13 cellular contexts compared by ENCODE assay signal in the genomic region with DNA sequence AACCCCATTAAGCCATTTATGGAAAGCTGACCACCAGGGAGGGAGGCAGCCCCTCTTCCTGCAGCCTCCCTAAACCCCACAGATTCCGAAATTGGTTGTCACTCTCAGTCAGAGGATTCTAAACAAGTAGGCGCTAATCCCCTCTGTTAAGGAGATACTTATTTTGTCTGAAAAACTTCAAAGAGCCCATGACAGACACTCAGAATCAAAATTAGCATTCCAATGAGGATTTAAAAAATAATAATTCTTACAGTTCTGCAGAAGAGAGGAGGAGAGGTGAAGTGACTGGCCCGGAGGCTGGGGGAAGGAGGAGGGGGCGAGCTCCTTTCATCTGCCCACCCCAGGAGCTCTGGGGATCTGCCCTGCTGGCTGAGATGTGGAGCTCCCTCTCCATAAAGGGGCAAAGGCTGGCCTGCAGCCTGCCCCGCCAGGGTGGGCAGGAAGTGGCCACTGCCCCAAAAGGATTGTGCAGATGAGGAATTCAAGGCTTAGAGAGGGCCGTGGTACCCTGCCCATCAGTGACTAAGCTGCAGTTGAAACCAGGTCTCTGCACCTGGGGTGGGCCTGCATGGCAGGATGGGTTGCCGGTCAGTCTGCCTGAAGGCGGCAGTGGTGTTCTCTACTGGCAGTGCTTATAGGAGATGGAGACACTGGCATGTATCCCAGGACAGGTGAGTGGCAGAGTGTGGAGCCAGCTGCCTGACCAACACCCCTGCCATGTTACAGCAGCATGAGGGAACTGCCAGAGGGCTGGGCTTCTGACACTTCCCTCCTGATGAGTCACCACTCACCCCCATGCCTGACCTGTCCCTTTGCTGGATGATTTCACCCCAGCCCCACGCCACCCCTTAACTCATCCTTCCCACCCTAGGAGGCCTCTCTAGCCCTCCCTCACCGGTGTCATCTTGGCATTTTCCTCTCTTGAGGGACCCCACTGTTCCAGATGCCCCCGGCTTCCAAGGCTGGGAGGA.
DNase-seq lines count a peak whose midpoint lies in the region; ATAC-seq and TF ChIP-seq lines count a peak whose summit lies in the region.
"Had no signal": no experiment of that assay in that cellular context is flagged by ENCODE, and none has a peak within 500 bp of the region (broad histone marks: within the 10 kb centered on the region; RNA-seq: fewer than 3 reads in every experiment).

No MANE protein-coding gene starts in this region.

- ATAC-seq in activated CD8-positive, alpha-beta T cell treated with anti-CD3 and anti-CD28 coated beads, Interleukin-2, amount 10 ng/mL, durations not matched to agents 7 days and 5 days = no peak
- ATAC-seq in left lobe of liver = no peak
- no peak for ATAC-seq in natural killer cell

- no peak overlapping the region for H4K8ac ChIP-seq in mesenchymal stem cell (ENCODE audit: low read length)

- no peak overlapping the region for H3K4ac ChIP-seq in mesenchymal stem cell (ENCODE audit: low read depth in 1 of 2, low read length in 2 of 2)

- no peaks in the 10 kb centered on the region for H3K9me3 ChIP-seq in mesenchymal stem cell (ENCODE audit: control insufficient read depth, low read length)
- H3K9me3 ChIP-seq: adrenal gland, vagina had no signal

- no peak for TF ChIP-seq POLR2A in NB4 (IDR thresholded peaks at IDR 0.05; ENCODE audit: extremely low read depth, insufficient read length)

- H3K4me3 ChIP-seq in NB4 (ENCODE audit: low read depth, low read length) = no peak overlapping the region
- H3K4me3 ChIP-seq in mesenchymal stem cell (ENCODE audit: insufficient read depth in 1 of 2, low read depth in 1 of 2, low read length in 2 of 2) = no peak overlapping the region
- H3K4me3 ChIP-seq: adrenal gland, vagina had no signal

- H2BK15ac ChIP-seq in mesenchymal stem cell (ENCODE audit: low read depth, poor library complexity, severe bottlenecking) = no peak overlapping the region

- no peaks in the 10 kb centered on the region for H3K4me1 Mint-ChIP-seq in activated CD8-positive, alpha-beta T cell treated with anti-CD3 and anti-CD28 coated beads, Interleukin-2, amount 10 ng/mL, durations not matched to agents 7 days and 5 days (ENCODE audit: low read depth)
- peaks cover 0 to 8% of the 10 kb centered on the region in 2 donors for H3K4me1 Mint-ChIP-seq in natural killer cell

- H2AFZ ChIP-seq in mesenchymal stem cell (ENCODE audit: low read depth, low read length) = no peak overlapping the region

- no peak overlapping the region for H4K91ac ChIP-seq in mesenchymal stem cell (ENCODE audit: low read length)

- H3K27me3 ChIP-seq in mesenchymal stem cell (ENCODE audit: control insufficient read depth in 1 of 2, insufficient read depth in 1 of 2, low read length in 2 of 2) = peaks cover 0 to 22% of the 10 kb centered on the region in 2 experiments
- H3K27me3 ChIP-seq: adrenal gland, vagina had no signal

- H3K4me2 ChIP-seq in mesenchymal stem cell (ENCODE audit: low read length, poor library complexity, severe bottlenecking) = no peak overlapping the region

- no peak overlapping the region for H3K4me3 Mint-ChIP-seq in activated CD8-positive, alpha-beta T cell treated with anti-CD3 and anti-CD28 coated beads, Interleukin-2, amount 10 ng/mL, durations not matched to agents 7 days and 5 days
- no peak overlapping the region for H3K4me3 Mint-ChIP-seq in natural killer cell
- H3K4me3 Mint-ChIP-seq: T-helper 1 cell treated with Interleukin-12 subunit alpha and Interleukin-12 subunit beta and Interleukin-4 antibody, amounts not matched to agents 30 μg/mL and 1 μg/mL, for 36 hours had no signal

- H3K36me3 Mint-ChIP-seq in activated CD8-positive, alpha-beta T cell treated with anti-CD3 and anti-CD28 coated beads, Interleukin-2, amount 10 ng/mL, durations not matched to agents 7 days and 5 days (ENCODE audit: low read depth) = no peaks in the 10 kb centered on the region
- H3K36me3 Mint-ChIP-seq in natural killer cell = no peaks in the 10 kb centered on the region

- H3K23ac ChIP-seq in mesenchymal stem cell (ENCODE audit: low read length in 2 of 2) = no peak overlapping the region

- DNase-seq in EL = peak; percentile 75
- DNase-seq in NB4 (ENCODE audit: low read depth) = peak; percentile 42
- peak; percentile 34 for DNase-seq in mesenchymal stem cell
- DNase-seq in activated CD8-positive, alpha-beta T cell treated with anti-CD3 and anti-CD28 coated beads, Interleukin-2, amount 10 ng/mL, durations not matched to agents 7 days and 5 days = no peak
- DNase-seq in NCI-H1105 treated with DMSO at 0.1 percent for 48 hours (lab: John Stamatoyannopoulos, UW) = no peak
- no peak for DNase-seq in left lobe of liver (ENCODE audit: low spot score)
- no peak for DNase-seq in natural killer cell
- DNase-seq: adrenal gland, NCI-H446 had no signal

- peaks cover 41% of the 10 kb centered on the region for H3K4me1 ChIP-seq in mesenchymal stem cell (ENCODE audit: control insufficient read depth, insufficient read depth, low read depth, low read length)
- H3K4me1 ChIP-seq: adrenal gland, vagina had no signal

- no peak overlapping the region for H2BK12ac ChIP-seq in mesenchymal stem cell (ENCODE audit: low read length in 2 of 2)

- H3K79me1 ChIP-seq in mesenchymal stem cell (replicated peaks; ENCODE audit: low read length, poor library complexity, severe bottlenecking) = no peaks in the 10 kb centered on the region

- no peaks in the 10 kb centered on the region for H3K36me3 ChIP-seq in mesenchymal stem cell (ENCODE audit: control insufficient read depth in 1 of 2, insufficient read depth in 2 of 2, low read depth in 1 of 2, low read length in 2 of 2)
- H3K36me3 ChIP-seq: adrenal gland, vagina had no signal

- H3K9me3 Mint-ChIP-seq in activated CD8-positive, alpha-beta T cell treated with anti-CD3 and anti-CD28 coated beads, Interleukin-2, amount 10 ng/mL, durations not matched to agents 7 days and 5 days (ENCODE audit: insufficient read depth) = no peaks in the 10 kb centered on the region
- no peaks in the 10 kb centered on the region for H3K9me3 Mint-ChIP-seq in natural killer cell
- H3K9me3 Mint-ChIP-seq: IgD-negative memory B cell; T-helper 1 cell treated with Interleukin-12 subunit alpha and Interleukin-12 subunit beta and Interleukin-4 antibody, amounts not matched to agents 30 μg/mL and 1 μg/mL, for 36 hours had no signal

- no peak overlapping the region for H2BK120ac ChIP-seq in mesenchymal stem cell (ENCODE audit: low read depth, low read length)

- POLR2A ChIA-PET in activated CD8-positive, alpha-beta T cell treated with anti-CD3 and anti-CD28 coated beads, Interleukin-2, amount 10 ng/mL, durations not matched to agents 7 days and 5 days (lab: Charles Lee) = interaction anchor here (0.5 kb wide), 1 partner anchor 555 kb away, joined by 8 read pairs; no protein-coding TSS in a partner anchor

- H3K27ac Mint-ChIP-seq in activated CD8-positive, alpha-beta T cell treated with anti-CD3 and anti-CD28 coated beads, Interleukin-2, amount 10 ng/mL, durations not matched to agents 7 days and 5 days = no peak overlapping the region
- no peak overlapping the region for H3K27ac Mint-ChIP-seq in natural killer cell
- H3K27ac Mint-ChIP-seq: T-helper 1 cell treated with Interleukin-12 subunit alpha and Interleukin-12 subunit beta and Interleukin-4 antibody, amounts not matched to agents 30 μg/mL and 1 μg/mL, for 36 hours had no signal

- no peak overlapping the region for H3K14ac ChIP-seq in mesenchymal stem cell (ENCODE audit: low read length in 2 of 2)

- no peak overlapping the region for H2BK5ac ChIP-seq in mesenchymal stem cell (ENCODE audit: low read depth, low read length, poor library complexity, severe bottlenecking)

- 58% methylated on average over 9 of the region's 11 CpGs for WGBS in mesenchymal stem cell

- no peak overlapping the region for H3K9ac ChIP-seq in mesenchymal stem cell (ENCODE audit: low read length)

- H3K27ac ChIP-seq in VCaP = no peak overlapping the region
- H3K27ac ChIP-seq in mesenchymal stem cell (ENCODE audit: low read length, poor library complexity, severe bottlenecking) = no peak overlapping the region
- H3K27ac ChIP-seq: adrenal gland, vagina had no signal

- H3K27me3 Mint-ChIP-seq in activated CD8-positive, alpha-beta T cell treated with anti-CD3 and anti-CD28 coated beads, Interleukin-2, amount 10 ng/mL, durations not matched to agents 7 days and 5 days (ENCODE audit: low read depth) = peaks cover 1% of the 10 kb centered on the region
- H3K27me3 Mint-ChIP-seq in natural killer cell (ENCODE audit: low read depth in 2 of 2) = no peaks in the 10 kb centered on the region

- H2AK5ac ChIP-seq in mesenchymal stem cell (ENCODE audit: low read length, severe bottlenecking) = no peak overlapping the region

- intact Hi-C loops in natural killer cell (cut with micrococcal nuclease) = no loop called here

- no peak for TF ChIP-seq CTCF in NB4 (IDR thresholded peaks at IDR 0.05; ENCODE audit: low read depth, low read length)
- TF ChIP-seq CTCF in VCaP (conservative IDR thresholded peaks at IDR 0.05) = 0 out of 2 replicates have a peak, but pooled peaks have one; percentile 1
- TF ChIP-seq CTCF in natural killer cell (IDR thresholded peaks at IDR 0.05) = no peak

- no peak overlapping the region for H3K18ac ChIP-seq in mesenchymal stem cell (ENCODE audit: low read depth in 1 of 2, low read length in 2 of 2)

- CTCF ChIA-PET in activated CD8-positive, alpha-beta T cell treated with anti-CD3 and anti-CD28 coated beads, Interleukin-2, amount 10 ng/mL, durations not matched to agents 7 days and 5 days (lab: Charles Lee) = no interaction called here

Comparison
In these comparisons a context has a peak if more than half of its experiments do, and no peak if none do; other contexts are left out.
1. DNase-seq: peak in EL (single experiment), NB4 (single experiment) and mesenchymal stem cell (single experiment); none in activated CD8-positive, alpha-beta T cell treated with anti-CD3 and anti-CD28 coated beads, Interleukin-2, amount 10 ng/mL, durations not matched to agents 7 days and 5 days (single experiment), NCI-H1105 treated with DMSO at 0.1 percent for 48 hours (single experiment), left lobe of liver (single experiment) and natural killer cell (single experiment).